In the genomic region with DNA sequence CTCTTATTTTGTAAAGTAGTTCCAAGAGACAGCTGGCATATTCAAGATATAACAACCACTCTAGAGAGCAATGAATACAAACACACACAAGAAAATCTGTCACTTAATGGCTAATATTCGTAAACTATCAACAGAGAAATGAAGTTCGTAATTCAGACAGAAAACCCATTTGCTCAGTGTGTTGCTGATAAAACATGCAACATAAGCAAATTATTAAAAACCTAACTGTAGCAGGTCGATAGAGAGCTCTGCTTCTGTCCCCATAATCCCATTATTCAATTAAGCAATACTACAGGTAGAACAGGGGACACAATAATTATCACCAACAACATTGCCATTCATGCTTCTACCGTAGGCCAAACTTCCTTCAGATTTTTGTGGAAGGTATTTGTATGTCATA, we compare ENCODE assay signal across 8 cellular contexts.
"Had no signal": no experiment of that assay in that cellular context is flagged by ENCODE, and none has a peak within 500 bp of the region (broad histone marks: within the 10 kb centered on the region; RNA-seq: fewer than 3 reads in every experiment).

No MANE protein-coding gene starts in this region.

- FAIRE-seq: H1, H54 had no signal

- H3K4me3 ChIP-seq: GM23338 had no signal

- H3K27ac ChIP-seq: HL-60 had no signal

- H2AFZ ChIP-seq: GM23338 had no signal

- DNase-seq: H9, HFFc6, KG1 had no signal

- ATAC-seq: GM23338, HCT116 had no signal

- H3K4me2 ChIP-seq: GM23338 had no signal
